Comparison of ENCODE assay signal across 18 cellular contexts in genomic region chr19:40314646-40315045, GRCh38. TPM values are rescaled to one million over a fixed set of nuclear protein-coding genes. Genes with fewer than 3 reads are reported as not detected.
DNase-seq lines count a peak whose midpoint lies in the region; ATAC-seq and TF ChIP-seq lines count a peak whose summit lies in the region.
"Had no signal": no experiment of that assay in that cellular context is flagged by ENCODE, and none has a peak within 500 bp of the region (broad histone marks: within the 10 kb centered on the region; RNA-seq: fewer than 3 reads in every experiment).

No MANE protein-coding gene starts in this region.

- H4K91ac ChIP-seq in mesenchymal stem cell (ENCODE audit: low read length): no peak overlapping the region

- POLR2A ChIA-PET in MCF 10A (lab: Yijun Ruan, JAX) (interaction anchor here (0.7 kb wide), 1 partner anchor 353 kb away, joined by 3 read pairs; no protein-coding TSS in a partner anchor), WTC11 (lab: Charles Lee) (interaction anchor here (0.6 kb wide), 1 partner anchor 376 kb away, joined by 4 read pairs; no protein-coding TSS in a partner anchor)

- H2BK5ac ChIP-seq in mesenchymal stem cell (ENCODE audit: low read depth, low read length, poor library complexity, severe bottlenecking): no peak overlapping the region

- H3K9me3 Mint-ChIP-seq in MCF 10A (ENCODE audit: unreplicated experiment): no peaks in the 10 kb centered on the region
- H3K9me3 Mint-ChIP-seq in WTC11: no peaks in the 10 kb centered on the region
- H3K9me3 Mint-ChIP-seq: CD8-positive, alpha-beta T cell had no signal

- no peaks in the 10 kb centered on the region for H3K27me3 Mint-ChIP-seq in MCF 10A (ENCODE audit: insufficient read depth, unreplicated experiment)
- no peaks in the 10 kb centered on the region for H3K27me3 Mint-ChIP-seq in WTC11 (ENCODE audit: low read depth)

- H4K8ac ChIP-seq in mesenchymal stem cell (ENCODE audit: low read length): no peak overlapping the region

- ATAC-seq in WTC11 (no peak), HG02970 (IDR thresholded peaks at IDR 0.05; ENCODE audit: low FRiP score, unreplicated experiment) (no peak)
- ATAC-seq: CD8-positive, alpha-beta T cell had no signal

- no peak overlapping the region for H2BK12ac ChIP-seq in mesenchymal stem cell (ENCODE audit: low read length in 2 of 2)

- H3K9me3 ChIP-seq in mammary epithelial cell (replicated peaks; ENCODE audit: insufficient read depth, low read length) (no peaks in the 10 kb centered on the region), mesenchymal stem cell (ENCODE audit: control insufficient read depth, low read length) (no peaks in the 10 kb centered on the region)
- H3K9me3 ChIP-seq: MG63 had no signal

- H3K14ac ChIP-seq in mesenchymal stem cell (ENCODE audit: low read length in 2 of 2): no peak overlapping the region

- DNase-seq in mammary epithelial cell (no peak), MCF 10A (ENCODE audit: unreplicated experiment) (no peak), OCI-M1 (lab: John Stamatoyannopoulos, UW) (peak; percentile 89), WTC11 (ENCODE audit: low spot score) (no peak), ecto neural progenitor cell (ENCODE audit: low spot score) (no peak), mesenchymal stem cell (no peak), HK-2 (ENCODE audit: unreplicated experiment) (no peak)
- DNase-seq: CD8-positive, alpha-beta T cell; DND-41; GDM1; HCEC 1CT; MG63; NCI-H1417 treated with DMSO at 0.1 percent for 48 hours; NCI-H2029; NCI-H2171 treated with DMSO at 0.1 percent for 48 hours; NCI-H774 had no signal

- TF ChIP-seq CTCF in mammary epithelial cell (conservative IDR thresholded peaks at IDR 0.05 in 1 of 2, IDR thresholded peaks at IDR 0.05 in 1 of 2; ENCODE audit: extremely low read depth in 1 of 2, insufficient read depth in 1 of 2, low read depth in 1 of 2, low read length in 2 of 2) (no peak), MCF 10A (IDR thresholded peaks at IDR 0.05; ENCODE audit: unreplicated experiment) (no peak), WTC11 (IDR thresholded peaks at IDR 0.05) (no peak)

- peaks cover 3% of the 10 kb centered on the region for H3K79me1 ChIP-seq in mesenchymal stem cell (replicated peaks; ENCODE audit: low read length, poor library complexity, severe bottlenecking)

- WGBS in mammary epithelial cell (ENCODE audit: low coverage, missing lambda C conversion rate): 97% methylated on average over 2 of the region's 2 CpGs
- 96% methylated on average over 2 of the region's 2 CpGs for WGBS in mesenchymal stem cell

- no peak overlapping the region for H3K4me3 ChIP-seq in mammary epithelial cell (replicated peaks in 1 of 3; ENCODE audit: insufficient read depth in 1 of 3, low read depth in 2 of 3, low read length in 3 of 3)
- no peak overlapping the region for H3K4me3 ChIP-seq in mesenchymal stem cell (ENCODE audit: insufficient read depth in 1 of 2, low read depth in 1 of 2, low read length in 2 of 2)
- H3K4me3 ChIP-seq: MG63 had no signal

- H3K4me1 ChIP-seq in mammary epithelial cell (ENCODE audit: insufficient read depth, low read length) (no peaks in the 10 kb centered on the region), mesenchymal stem cell (ENCODE audit: control insufficient read depth, insufficient read depth, low read depth, low read length) (no peaks in the 10 kb centered on the region)

- no peak overlapping the region for H2BK120ac ChIP-seq in mesenchymal stem cell (ENCODE audit: low read depth, low read length)

- H3K18ac ChIP-seq in mesenchymal stem cell (ENCODE audit: low read depth in 1 of 2, low read length in 2 of 2): no peak overlapping the region

- BruUV-seq in mammary epithelial cell (replicated peaks; lab: Mats Ljungman, UMichigan) (TSS peak; percentile 31), MCF 10A (replicated peaks; lab: Mats Ljungman, UMichigan) (no TSS peak)

- H3K9ac ChIP-seq in mammary epithelial cell (ENCODE audit: insufficient read depth, low read length) (no peak overlapping the region), mesenchymal stem cell (ENCODE audit: low read length) (no peak overlapping the region)
- H3K9ac ChIP-seq: KMS-11 had no signal

- H2AFZ ChIP-seq in mammary epithelial cell (ENCODE audit: low read depth, low read length) (no peak overlapping the region), mesenchymal stem cell (ENCODE audit: low read depth, low read length) (no peak overlapping the region)

- H3K79me2 ChIP-seq in mammary epithelial cell (ENCODE audit: insufficient read depth, low read length): no peaks in the 10 kb centered on the region

- H3K4me3 Mint-ChIP-seq in MCF 10A (ENCODE audit: unreplicated experiment): no peak overlapping the region
- no peak overlapping the region for H3K4me3 Mint-ChIP-seq in WTC11
- H3K4me3 Mint-ChIP-seq: CD8-positive, alpha-beta T cell had no signal

- dilution Hi-C loops in mammary epithelial cell (cut with HindIII; ENCODE audit: low sequenced_read_pairs): no loop called here

- no peak overlapping the region for H2BK15ac ChIP-seq in mesenchymal stem cell (ENCODE audit: low read depth, poor library complexity, severe bottlenecking)

- no peak overlapping the region for H3K4ac ChIP-seq in mesenchymal stem cell (ENCODE audit: low read depth in 1 of 2, low read length in 2 of 2)

- H3K27me3 ChIP-seq in mammary epithelial cell (ENCODE audit: insufficient read depth, low read length): no peaks in the 10 kb centered on the region
- H3K27me3 ChIP-seq in mesenchymal stem cell (ENCODE audit: control insufficient read depth in 1 of 2, insufficient read depth in 1 of 2, low read length in 2 of 2): no peaks in the 10 kb centered on the region
- H3K27me3 ChIP-seq: MG63 had no signal

- H3K4me1 Mint-ChIP-seq in MCF 10A (ENCODE audit: insufficient read depth, unreplicated experiment) (no peaks in the 10 kb centered on the region), WTC11 (no peaks in the 10 kb centered on the region)

- H3K36me3 Mint-ChIP-seq in MCF 10A (ENCODE audit: insufficient read depth, unreplicated experiment) (peaks cover 24% of the 10 kb centered on the region), WTC11 (no peaks in the 10 kb centered on the region)

- H3K4me2 ChIP-seq in mammary epithelial cell (ENCODE audit: insufficient read depth, low read depth, low read length) (no peak overlapping the region), mesenchymal stem cell (ENCODE audit: low read length, poor library complexity, severe bottlenecking) (no peak overlapping the region)
- H3K4me2 ChIP-seq: KMS-11 had no signal

- intact Hi-C loops in mammary epithelial cell (cut with micrococcal nuclease) (no loop called here), MCF 10A (cut with micrococcal nuclease) (no loop called here)

- H3K27ac Mint-ChIP-seq in MCF 10A (ENCODE audit: low read depth, unreplicated experiment): no peak overlapping the region
- 0 out of 2 replicates have a peak overlapping the region, but pooled peaks have one; percentile 17 for H3K27ac Mint-ChIP-seq in WTC11
- H3K27ac Mint-ChIP-seq: CD8-positive, alpha-beta T cell had no signal

- CTCF ChIA-PET in mammary epithelial cell (lab: Charles Lee; ENCODE audit: low non-redundant PET) (no interaction called here), MCF 10A (lab: Yijun Ruan, JAX) (interaction anchor here (0.5 to 1.4 kb wide), 3 partner anchors 10 to 256 kb away, joined by 3 to 5 read pairs (median 3); no protein-coding TSS in a partner anchor), WTC11 (lab: Charles Lee) (interaction anchor here (3.1 kb wide), 1 partner anchor 10 kb away, joined by 18 read pairs; no protein-coding TSS in a partner anchor)

- H3K23ac ChIP-seq in mesenchymal stem cell (ENCODE audit: low read length in 2 of 2): no peak overlapping the region

- in situ Hi-C loops in mammary epithelial cell (cut with MboI; ENCODE audit: low sequenced_read_pairs in 2 of 2): loop anchor here in 1 of 2 donors (25.0 kb wide), 1 partner anchor 298 kb away; the partner anchor contains the start of gene LTBP4

- H2AK5ac ChIP-seq in mesenchymal stem cell (ENCODE audit: low read length, severe bottlenecking): no peak overlapping the region

- H4K20me1 ChIP-seq in mammary epithelial cell (ENCODE audit: insufficient read depth, low read length): no peaks in the 10 kb centered on the region

- peaks cover 5% of the 10 kb centered on the region for H3K36me3 ChIP-seq in mammary epithelial cell (ENCODE audit: insufficient read depth, low read length)
- H3K36me3 ChIP-seq in mesenchymal stem cell (ENCODE audit: control insufficient read depth in 1 of 2, insufficient read depth in 2 of 2, low read depth in 1 of 2, low read length in 2 of 2): peaks cover 20 to 29% of the 10 kb centered on the region in 2 experiments

- H3K27ac ChIP-seq in mammary epithelial cell (ENCODE audit: insufficient read depth, low read depth, low read length) (no peak overlapping the region), mesenchymal stem cell (ENCODE audit: low read length, poor library complexity, severe bottlenecking) (no peak overlapping the region)
- H3K27ac ChIP-seq: KMS-11 had no signal

TF ChIP-seq in WTC11, 78 proteins besides CTCF, POLR2A, EP300 and RAD21 (continues in another document):
- TF ChIP-seq ERG (CRISPR knock-in tag; IDR thresholded peaks at IDR 0.05): no peak

RNA-seq across cellular contexts. Expression of gene AKT2, which starts 29.5 kb away (rescaled TPM):
- total RNA-seq in mammary epithelial cell: 100 to 1,000 TPM in 1 of 2 donors, 10 to 100 TPM in 1; 87.5 to 124 TPM
- polyA plus RNA-seq in mammary epithelial cell: 116 TPM
- polyA minus RNA-seq in mammary epithelial cell: 261 TPM
- total RNA-seq in MCF 10A (2022): 108 and 111 TPM in 2 replicates
- 156 to 174 TPM (median 161 TPM) in 3 replicates for total RNA-seq in WTC11 (2021)
- 112 TPM for polyA plus RNA-seq in mesenchymal stem cell (2013, experiment 1 of 2)
- 106 TPM for polyA plus RNA-seq in mesenchymal stem cell (2013, experiment 2 of 2)

RNA-seq across cellular contexts. Expression of gene C19orf47, which starts 33.6 kb away (rescaled TPM):
- total RNA-seq in mammary epithelial cell (10 to 100 TPM; 19.9 to 20.3 TPM), MCF 10A (2022) (14.9 and 16.1 TPM in 2 replicates), WTC11 (2021) (14.7 to 17.2 TPM (median 15.6 TPM) in 3 replicates)
- 22.7 TPM for polyA plus RNA-seq in mammary epithelial cell
- 35.1 TPM for polyA minus RNA-seq in mammary epithelial cell
- polyA plus RNA-seq in mesenchymal stem cell (2013, experiment 1 of 2): 12.7 TPM
- 12.8 TPM for polyA plus RNA-seq in mesenchymal stem cell (2013, experiment 2 of 2)

RNA-seq across cellular contexts. Expression of gene PLD3, which starts 33.8 kb away (rescaled TPM):
- total RNA-seq in mammary epithelial cell: 100 to 1,000 TPM; 146 to 293 TPM
- polyA plus RNA-seq in mammary epithelial cell: 172 TPM
- 219 TPM for polyA minus RNA-seq in mammary epithelial cell
- 98.9 and 130 TPM in 2 replicates for total RNA-seq in MCF 10A (2022)
- total RNA-seq in WTC11 (2021): 190 to 200 TPM (median 193 TPM) in 3 replicates
- 586 TPM for polyA plus RNA-seq in mesenchymal stem cell (2013, experiment 1 of 2)
- polyA plus RNA-seq in mesenchymal stem cell (2013, experiment 2 of 2): 580 TPM
